16 cellular contexts compared by ENCODE assay signal in genomic region chr18:74065366-74065765, GRCh38.
"Had no signal": no experiment of that assay in that cellular context is flagged by ENCODE, and none has a peak within 500 bp of the region (broad histone marks: within the 10 kb centered on the region; RNA-seq: fewer than 3 reads in every experiment).

No MANE protein-coding gene starts in this region.

- H3K27me3 Mint-ChIP-seq: stimulated activated naive B cell treated with anti-CD40 and anti-IgM and Interleukin-4, amounts not matched to agents 10 μg/mL and 1 μg/mL and 100 μg/mL, for 72 hours had no signal

- H3K27me3 ChIP-seq: sigmoid colon had no signal

- H3K9me3 Mint-ChIP-seq: activated CD4-positive, alpha-beta memory T cell treated with anti-CD3 and anti-CD28 coated beads for 36 hours; central memory CD8-positive, alpha-beta T cell; effector memory CD8-positive, alpha-beta T cell; WTC11 had no signal

- H3K4me1 ChIP-seq: gastroesophageal sphincter, left lung, sigmoid colon, suprapubic skin had no signal

- H3K4me1 Mint-ChIP-seq: central memory CD8-positive, alpha-beta T cell had no signal

- H3K27ac ChIP-seq: epithelial cell of prostate, gastroesophageal sphincter, left lung, sigmoid colon, suprapubic skin had no signal

- ATAC-seq: effector memory CD8-positive, alpha-beta T cell; gastroesophageal sphincter; left lung had no signal

- H3K36me3 ChIP-seq: gastroesophageal sphincter, left lung, sigmoid colon, suprapubic skin had no signal

- H3K4me3 ChIP-seq: gastroesophageal sphincter, left lung, sigmoid colon, suprapubic skin had no signal

- H3K27ac Mint-ChIP-seq: brain; effector memory CD8-positive, alpha-beta T cell; WTC11 had no signal

- H3K9me3 ChIP-seq: gastroesophageal sphincter, left lung, sigmoid colon, SK-N-SH, suprapubic skin had no signal

- DNase-seq: activated effector memory CD4-positive, alpha-beta T cell treated with anti-CD3 and anti-CD28 coated beads, Interleukin-2, amount 50 U/mL, for 16 hours; amniotic stem cell; effector memory CD8-positive, alpha-beta T cell; islet precursor cell; left lung; mesenchymal stem cell; sigmoid colon; SK-N-SH; stimulated activated naive B cell treated with anti-CD40 and anti-IgM and Interleukin-4, amounts not matched to agents 10 μg/mL and 1 μg/mL and 100 μg/mL, for 72 hours had no signal

- H3K36me3 Mint-ChIP-seq: activated CD4-positive, alpha-beta memory T cell treated with anti-CD3 and anti-CD28 coated beads for 36 hours; brain; stimulated activated naive B cell treated with anti-CD40 and anti-IgM and Interleukin-4, amounts not matched to agents 10 μg/mL and 1 μg/mL and 100 μg/mL, for 72 hours; WTC11 had no signal

- H3K4me3 Mint-ChIP-seq: brain; central memory CD8-positive, alpha-beta T cell; effector memory CD8-positive, alpha-beta T cell; WTC11 had no signal
